Comparison of ENCODE assay signal across 1 cellular context in the genomic region with DNA sequence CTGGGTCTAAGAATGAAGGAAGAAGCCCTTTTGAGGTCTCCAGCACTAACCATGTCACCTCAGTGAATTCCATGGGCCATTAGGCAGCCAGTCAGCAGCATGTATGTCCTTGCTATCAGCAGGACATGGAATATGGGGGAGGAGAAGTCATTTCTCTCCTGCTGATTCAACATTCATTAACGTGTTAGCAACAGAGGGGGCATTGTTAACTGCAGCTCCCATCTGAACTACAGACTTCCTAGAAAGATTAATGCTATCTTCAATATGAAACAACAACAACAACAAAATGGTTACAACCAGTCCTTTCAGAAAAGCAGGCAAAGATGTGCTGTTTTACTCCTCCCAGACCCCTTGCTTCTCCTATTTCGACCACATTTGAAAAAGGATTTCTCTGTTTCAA.
A peak's percentile ranks its signal among the peaks of the same experiment; 100 is the strongest.
TF ChIP-seq lines count a peak whose summit lies in the region.

No MANE protein-coding gene starts in this region.

TF ChIP-seq in HepG2, 621 proteins besides CTCF, POLR2A, EP300 and RAD21 (continued from another document and continues in another):
- TF ChIP-seq ZNF281 (CRISPR knock-in tag; IDR thresholded peaks at IDR 0.05; ENCODE audit: borderline replicate concordance) (peak; percentile 72; the same call in 1 of the 2 replicates), FOSL2 (CRISPR knock-in tag; IDR thresholded peaks at IDR 0.05) (peak; percentile 57), MYPOP (CRISPR knock-in tag; IDR thresholded peaks at IDR 0.05) (no peak; the same call in 1 of the 2 replicates), ZIK1 (CRISPR knock-in tag; IDR thresholded peaks at IDR 0.05; ENCODE audit: borderline replicate concordance, low read depth) (no peak), TEAD3 (CRISPR knock-in tag; optimal IDR thresholded peaks at IDR 0.05; ENCODE audit: borderline replicate concordance) (peak; percentile 60), ZMYM4 (CRISPR knock-in tag; IDR thresholded peaks at IDR 0.05) (no peak), DR1 (CRISPR knock-in tag; IDR thresholded peaks at IDR 0.05) (no peak), ZNF512 (CRISPR knock-in tag; IDR thresholded peaks at IDR 0.05) (no peak), HOXA5 (CRISPR knock-in tag; IDR thresholded peaks at IDR 0.05) (no peak), MIER3 (CRISPR knock-in tag; IDR thresholded peaks at IDR 0.05; ENCODE audit: borderline replicate concordance) (0 out of 2 replicates have a peak, but pooled peaks have one; percentile 14), ZNF101 (CRISPR knock-in tag; IDR thresholded peaks at IDR 0.05; ENCODE audit: borderline replicate concordance, low read depth) (no peak), AHR (CRISPR knock-in tag; IDR thresholded peaks at IDR 0.05) (no peak), RCOR2 (CRISPR knock-in tag; IDR thresholded peaks at IDR 0.05) (no peak), SP5 (CRISPR knock-in tag; IDR thresholded peaks at IDR 0.05; ENCODE audit: borderline replicate concordance, low read depth) (peak; percentile 84), GATAD2A (CRISPR knock-in tag; IDR thresholded peaks at IDR 0.05) (peak; percentile 19), HDAC6 (IDR thresholded peaks at IDR 0.05; ENCODE audit: low read depth, low read length) (no peak), TBX3 (IDR thresholded peaks at IDR 0.05; ENCODE audit: borderline replicate concordance) (no peak), TFAP4 (IDR thresholded peaks at IDR 0.05; ENCODE audit: borderline replicate concordance, low read depth) (no peak), SP4 (CRISPR knock-in tag; IDR thresholded peaks at IDR 0.05) (no peak), HNF1A (IDR thresholded peaks at IDR 0.05; ENCODE audit: low read depth) (peak; percentile 31; the same call in 1 of the 2 replicates), HNF1A (CRISPR knock-in tag; IDR thresholded peaks at IDR 0.05; ENCODE audit: borderline replicate concordance) (peak; percentile 49; the same call in 1 of the 2 replicates), ZNF777 (CRISPR knock-in tag; IDR thresholded peaks at IDR 0.05) (no peak), SAP130 (CRISPR knock-in tag; IDR thresholded peaks at IDR 0.05; ENCODE audit: low read depth) (peak; percentile 22; the same call in 1 of the 2 replicates), TBX2 (CRISPR knock-in tag; IDR thresholded peaks at IDR 0.05; ENCODE audit: borderline replicate concordance) (0 out of 2 replicates have a peak, but pooled peaks have one; percentile 13), FOXP1 (IDR thresholded peaks at IDR 0.05) (peak; percentile 46; the same call in 1 of the 2 replicates), FOXP1 (CRISPR knock-in tag; IDR thresholded peaks at IDR 0.05) (0 out of 2 replicates have a peak, but pooled peaks have one; percentile 42), TOE1 (CRISPR knock-in tag; IDR thresholded peaks at IDR 0.05) (no peak)
- TF ChIP-seq, protein P1, sequence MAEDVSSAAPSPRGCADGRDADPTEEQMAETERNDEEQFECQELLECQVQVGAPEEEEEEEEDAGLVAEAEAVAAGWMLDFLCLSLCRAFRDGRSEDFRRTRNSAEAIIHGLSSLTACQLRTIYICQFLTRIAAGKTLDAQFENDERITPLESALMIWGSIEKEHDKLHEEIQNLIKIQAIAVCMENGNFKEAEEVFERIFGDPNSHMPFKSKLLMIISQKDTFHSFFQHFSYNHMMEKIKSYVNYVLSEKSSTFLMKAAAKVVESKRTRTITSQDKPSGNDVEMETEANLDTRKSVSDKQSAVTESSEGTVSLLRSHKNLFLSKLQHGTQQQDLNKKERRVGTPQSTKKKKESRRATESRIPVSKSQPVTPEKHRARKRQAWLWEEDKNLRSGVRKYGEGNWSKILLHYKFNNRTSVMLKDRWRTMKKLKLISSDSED (CRISPR knock-in tag; IDR thresholded peaks at IDR 0.05), result no peak
- TF ChIP-seq, protein P2, sequence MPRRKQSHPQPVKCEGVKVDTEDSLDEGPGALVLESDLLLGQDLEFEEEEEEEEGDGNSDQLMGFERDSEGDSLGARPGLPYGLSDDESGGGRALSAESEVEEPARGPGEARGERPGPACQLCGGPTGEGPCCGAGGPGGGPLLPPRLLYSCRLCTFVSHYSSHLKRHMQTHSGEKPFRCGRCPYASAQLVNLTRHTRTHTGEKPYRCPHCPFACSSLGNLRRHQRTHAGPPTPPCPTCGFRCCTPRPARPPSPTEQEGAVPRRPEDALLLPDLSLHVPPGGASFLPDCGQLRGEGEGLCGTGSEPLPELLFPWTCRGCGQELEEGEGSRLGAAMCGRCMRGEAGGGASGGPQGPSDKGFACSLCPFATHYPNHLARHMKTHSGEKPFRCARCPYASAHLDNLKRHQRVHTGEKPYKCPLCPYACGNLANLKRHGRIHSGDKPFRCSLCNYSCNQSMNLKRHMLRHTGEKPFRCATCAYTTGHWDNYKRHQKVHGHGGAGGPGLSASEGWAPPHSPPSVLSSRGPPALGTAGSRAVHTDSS (CRISPR knock-in tag; conservative IDR thresholded peaks at IDR 0.05), result no peak
- TF ChIP-seq, protein P3, sequence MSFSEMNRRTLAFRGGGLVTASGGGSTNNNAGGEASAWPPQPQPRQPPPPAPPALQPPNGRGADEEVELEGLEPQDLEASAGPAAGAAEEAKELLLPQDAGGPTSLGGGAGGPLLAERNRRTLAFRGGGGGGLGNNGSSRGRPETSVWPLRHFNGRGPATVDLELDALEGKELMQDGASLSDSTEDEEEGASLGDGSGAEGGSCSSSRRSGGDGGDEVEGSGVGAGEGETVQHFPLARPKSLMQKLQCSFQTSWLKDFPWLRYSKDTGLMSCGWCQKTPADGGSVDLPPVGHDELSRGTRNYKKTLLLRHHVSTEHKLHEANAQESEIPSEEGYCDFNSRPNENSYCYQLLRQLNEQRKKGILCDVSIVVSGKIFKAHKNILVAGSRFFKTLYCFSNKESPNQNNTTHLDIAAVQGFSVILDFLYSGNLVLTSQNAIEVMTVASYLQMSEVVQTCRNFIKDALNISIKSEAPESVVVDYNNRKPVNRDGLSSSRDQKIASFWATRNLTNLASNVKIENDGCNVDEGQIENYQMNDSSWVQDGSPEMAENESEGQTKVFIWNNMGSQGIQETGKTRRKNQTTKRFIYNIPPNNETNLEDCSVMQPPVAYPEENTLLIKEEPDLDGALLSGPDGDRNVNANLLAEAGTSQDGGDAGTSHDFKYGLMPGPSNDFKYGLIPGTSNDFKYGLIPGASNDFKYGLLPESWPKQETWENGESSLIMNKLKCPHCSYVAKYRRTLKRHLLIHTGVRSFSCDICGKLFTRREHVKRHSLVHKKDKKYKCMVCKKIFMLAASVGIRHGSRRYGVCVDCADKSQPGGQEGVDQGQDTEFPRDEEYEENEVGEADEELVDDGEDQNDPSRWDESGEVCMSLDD (CRISPR knock-in tag; IDR thresholded peaks at IDR 0.05; ENCODE audit: borderline replicate concordance), result no peak
- TF ChIP-seq, protein P4, sequence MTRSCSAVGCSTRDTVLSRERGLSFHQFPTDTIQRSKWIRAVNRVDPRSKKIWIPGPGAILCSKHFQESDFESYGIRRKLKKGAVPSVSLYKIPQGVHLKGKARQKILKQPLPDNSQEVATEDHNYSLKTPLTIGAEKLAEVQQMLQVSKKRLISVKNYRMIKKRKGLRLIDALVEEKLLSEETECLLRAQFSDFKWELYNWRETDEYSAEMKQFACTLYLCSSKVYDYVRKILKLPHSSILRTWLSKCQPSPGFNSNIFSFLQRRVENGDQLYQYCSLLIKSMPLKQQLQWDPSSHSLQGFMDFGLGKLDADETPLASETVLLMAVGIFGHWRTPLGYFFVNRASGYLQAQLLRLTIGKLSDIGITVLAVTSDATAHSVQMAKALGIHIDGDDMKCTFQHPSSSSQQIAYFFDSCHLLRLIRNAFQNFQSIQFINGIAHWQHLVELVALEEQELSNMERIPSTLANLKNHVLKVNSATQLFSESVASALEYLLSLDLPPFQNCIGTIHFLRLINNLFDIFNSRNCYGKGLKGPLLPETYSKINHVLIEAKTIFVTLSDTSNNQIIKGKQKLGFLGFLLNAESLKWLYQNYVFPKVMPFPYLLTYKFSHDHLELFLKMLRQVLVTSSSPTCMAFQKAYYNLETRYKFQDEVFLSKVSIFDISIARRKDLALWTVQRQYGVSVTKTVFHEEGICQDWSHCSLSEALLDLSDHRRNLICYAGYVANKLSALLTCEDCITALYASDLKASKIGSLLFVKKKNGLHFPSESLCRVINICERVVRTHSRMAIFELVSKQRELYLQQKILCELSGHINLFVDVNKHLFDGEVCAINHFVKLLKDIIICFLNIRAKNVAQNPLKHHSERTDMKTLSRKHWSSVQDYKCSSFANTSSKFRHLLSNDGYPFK (CRISPR knock-in tag; IDR thresholded peaks at IDR 0.05; ENCODE audit: borderline replicate concordance), result no peak
